ENCODE assay signal across 8 cellular contexts in the genomic region with DNA sequence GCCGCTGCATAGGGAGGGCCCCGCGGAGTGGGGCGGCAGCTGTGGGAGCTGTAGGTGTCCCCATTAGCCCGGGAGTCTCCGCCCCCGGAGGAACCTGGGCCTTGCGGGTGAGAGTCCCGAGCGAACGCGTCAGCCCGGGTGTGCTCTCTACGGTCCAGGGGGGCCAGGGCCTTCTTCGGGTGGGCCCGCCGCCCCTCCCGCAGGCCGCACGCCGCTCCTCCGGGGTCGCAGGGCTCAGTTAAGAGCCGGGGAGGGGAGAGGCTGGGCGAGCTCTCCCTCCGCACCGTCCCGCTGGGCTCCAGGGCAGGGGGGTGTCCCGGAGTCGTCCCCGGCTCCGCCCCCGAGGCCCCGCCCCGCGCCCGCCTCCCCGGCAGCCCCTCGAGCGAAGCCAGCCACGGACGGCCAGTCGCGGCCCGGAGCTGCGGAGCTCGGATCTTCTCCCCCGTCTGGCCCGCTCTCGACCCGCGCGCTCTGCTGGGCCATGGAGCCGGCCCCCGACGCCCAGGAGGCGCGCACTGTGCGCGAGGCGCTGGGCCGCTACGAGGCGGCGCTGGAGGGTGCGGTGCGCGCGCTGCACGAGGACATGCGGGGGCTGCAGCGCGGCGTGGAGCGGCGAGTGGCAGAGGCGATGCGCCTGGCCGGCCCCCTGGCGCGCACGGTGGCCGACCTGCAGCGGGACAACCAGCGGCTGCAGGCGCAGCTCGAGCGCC. TPM values are rescaled to one million over a fixed set of nuclear protein-coding genes. Genes with fewer than 3 reads are reported as not detected.
DNase-seq lines count a peak whose midpoint lies in the region; ATAC-seq lines count a peak whose summit lies in the region.

A gene (plus strand): TSS at position 405 of the 710 bp plus-strand sequence. CDS start 77 bp downstream, at position 482.

- H3K27me3 Mint-ChIP-seq in activated naive CD4-positive, alpha-beta T cell treated with anti-CD3 and anti-CD28 coated beads, Interleukin-2, amount 10 ng/mL, durations not matched to agents 7 days and 5 days: peaks cover 70% of the 10 kb centered on the region
- peaks cover 83% of the 10 kb centered on the region for H3K27me3 Mint-ChIP-seq in stimulated activated naive CD8-positive, alpha-beta T cell treated with anti-CD3 and anti-CD28 coated beads, Interleukin-15, amount 100 ng/mL, for 72 hours
- peaks cover 55% of the 10 kb centered on the region for H3K27me3 Mint-ChIP-seq in activated T-helper 1 cell treated with anti-CD3 and anti-CD28 coated beads, Interleukin-12 subunit alpha, Interleukin-12 subunit beta, Interleukin-2, Interleukin-4 antibody, amounts not matched to agents 30 ng/mL and 10 ng/mL and 1 ng/mL, durations not matched to agents 14 hours and 24 hours and 36 hours (ENCODE audit: insufficient read depth)

- H3K27ac Mint-ChIP-seq in activated naive CD4-positive, alpha-beta T cell treated with anti-CD3 and anti-CD28 coated beads, Interleukin-2, amount 10 ng/mL, durations not matched to agents 7 days and 5 days: no peak within 1 kb of the TSS
- H3K27ac Mint-ChIP-seq in stimulated activated naive CD8-positive, alpha-beta T cell treated with anti-CD3 and anti-CD28 coated beads, Interleukin-15, amount 100 ng/mL, for 72 hours: peak within 1 kb of the TSS in 1 of 2 donors; percentile 30
- no peak within 1 kb of the TSS for H3K27ac Mint-ChIP-seq in activated T-helper 1 cell treated with anti-CD3 and anti-CD28 coated beads, Interleukin-12 subunit alpha, Interleukin-12 subunit beta, Interleukin-2, Interleukin-4 antibody, amounts not matched to agents 30 ng/mL and 10 ng/mL and 1 ng/mL, durations not matched to agents 14 hours and 24 hours and 36 hours

- H3K4me3 Mint-ChIP-seq in activated naive CD4-positive, alpha-beta T cell treated with anti-CD3 and anti-CD28 coated beads, Interleukin-2, amount 10 ng/mL, durations not matched to agents 7 days and 5 days: peak within 1 kb of the TSS; percentile 55
- H3K4me3 Mint-ChIP-seq in stimulated activated naive CD8-positive, alpha-beta T cell treated with anti-CD3 and anti-CD28 coated beads, Interleukin-15, amount 100 ng/mL, for 72 hours: peak within 1 kb of the TSS; percentile 75 to 78
- H3K4me3 Mint-ChIP-seq in activated T-helper 1 cell treated with anti-CD3 and anti-CD28 coated beads, Interleukin-12 subunit alpha, Interleukin-12 subunit beta, Interleukin-2, Interleukin-4 antibody, amounts not matched to agents 30 ng/mL and 10 ng/mL and 1 ng/mL, durations not matched to agents 14 hours and 24 hours and 36 hours: no peak within 1 kb of the TSS

- peak; percentile 56 for DNase-seq in NCI-H1694 (lab: John Stamatoyannopoulos, UW)
- no peak for DNase-seq in NCI-H1694 treated with DMSO at 0.1 percent for 48 hours (lab: John Stamatoyannopoulos, UW)
- DNase-seq in activated naive CD4-positive, alpha-beta T cell treated with anti-CD3 and anti-CD28 coated beads, Interleukin-2, amount 10 ng/mL, durations not matched to agents 7 days and 5 days: peak; percentile 37
- DNase-seq in kidney tubule cell (ENCODE audit: low spot score): peak; percentile 13
- DNase-seq in stimulated activated naive CD8-positive, alpha-beta T cell treated with anti-CD3 and anti-CD28 coated beads, Interleukin-15, amount 100 ng/mL, for 72 hours: no peak
- DNase-seq in superior temporal gyrus (ENCODE audit: extremely low spot score): no peak
- DNase-seq in activated T-helper 1 cell treated with anti-CD3 and anti-CD28 coated beads, Interleukin-12 subunit alpha, Interleukin-12 subunit beta, Interleukin-2, Interleukin-4 antibody, amounts not matched to agents 30 ng/mL and 10 ng/mL and 1 ng/mL, durations not matched to agents 14 hours and 24 hours and 36 hours (ENCODE audit: low spot score): no peak

- H3K4me1 Mint-ChIP-seq in activated naive CD4-positive, alpha-beta T cell treated with anti-CD3 and anti-CD28 coated beads, Interleukin-2, amount 10 ng/mL, durations not matched to agents 7 days and 5 days: peaks cover 7% of the 10 kb centered on the region
- peaks cover 11% of the 10 kb centered on the region for H3K4me1 Mint-ChIP-seq in stimulated activated naive CD8-positive, alpha-beta T cell treated with anti-CD3 and anti-CD28 coated beads, Interleukin-15, amount 100 ng/mL, for 72 hours
- H3K4me1 Mint-ChIP-seq in activated T-helper 1 cell treated with anti-CD3 and anti-CD28 coated beads, Interleukin-12 subunit alpha, Interleukin-12 subunit beta, Interleukin-2, Interleukin-4 antibody, amounts not matched to agents 30 ng/mL and 10 ng/mL and 1 ng/mL, durations not matched to agents 14 hours and 24 hours and 36 hours (ENCODE audit: low read depth): no peaks in the 10 kb centered on the region

- H3K36me3 Mint-ChIP-seq in activated naive CD4-positive, alpha-beta T cell treated with anti-CD3 and anti-CD28 coated beads, Interleukin-2, amount 10 ng/mL, durations not matched to agents 7 days and 5 days: no peaks in the 10 kb centered on the region
- H3K36me3 Mint-ChIP-seq in activated T-helper 1 cell treated with anti-CD3 and anti-CD28 coated beads, Interleukin-12 subunit alpha, Interleukin-12 subunit beta, Interleukin-2, Interleukin-4 antibody, amounts not matched to agents 30 ng/mL and 10 ng/mL and 1 ng/mL, durations not matched to agents 14 hours and 24 hours and 36 hours (ENCODE audit: low read depth): no peaks in the 10 kb centered on the region

- no peaks in the 10 kb centered on the region for H3K9me3 Mint-ChIP-seq in activated naive CD4-positive, alpha-beta T cell treated with anti-CD3 and anti-CD28 coated beads, Interleukin-2, amount 10 ng/mL, durations not matched to agents 7 days and 5 days
- H3K9me3 Mint-ChIP-seq in stimulated activated naive CD8-positive, alpha-beta T cell treated with anti-CD3 and anti-CD28 coated beads, Interleukin-15, amount 100 ng/mL, for 72 hours: no peaks in the 10 kb centered on the region
- no peaks in the 10 kb centered on the region for H3K9me3 Mint-ChIP-seq in activated T-helper 1 cell treated with anti-CD3 and anti-CD28 coated beads, Interleukin-12 subunit alpha, Interleukin-12 subunit beta, Interleukin-2, Interleukin-4 antibody, amounts not matched to agents 30 ng/mL and 10 ng/mL and 1 ng/mL, durations not matched to agents 14 hours and 24 hours and 36 hours

- intact Hi-C loops in activated T-helper 1 cell treated with anti-CD3 and anti-CD28 coated beads, Interleukin-12 subunit alpha, Interleukin-12 subunit beta, Interleukin-2, Interleukin-4 antibody, amounts not matched to agents 30 ng/mL and 10 ng/mL and 1 ng/mL, durations not matched to agents 14 hours and 24 hours and 36 hours (cut with micrococcal nuclease): no loop called here

- ATAC-seq in stimulated activated naive CD8-positive, alpha-beta T cell treated with anti-CD3 and anti-CD28 coated beads, Interleukin-15, amount 100 ng/mL, for 72 hours: peak; percentile 64
- ATAC-seq in HG02840 (IDR thresholded peaks at IDR 0.05; ENCODE audit: low FRiP score, unreplicated experiment): no peak

- CTCF ChIA-PET in activated naive CD4-positive, alpha-beta T cell treated with anti-CD3 and anti-CD28 coated beads, Interleukin-2, amount 10 ng/mL, durations not matched to agents 7 days and 5 days (lab: Charles Lee): no interaction called here

RNA-seq across cellular contexts. Expression of the gene that starts here (rescaled TPM):
- not detected in 2 replicates for total RNA-seq in activated T-helper 1 cell treated with anti-CD3 and anti-CD28 coated beads, Interleukin-12 subunit alpha, Interleukin-12 subunit beta, Interleukin-2, Interleukin-4 antibody, amounts not matched to agents 30 ng/mL and 10 ng/mL and 1 ng/mL, durations not matched to agents 14 hours and 24 hours and 36 hours

Comparison
In these comparisons a context has a peak if more than half of its experiments do, and no peak if none do; other contexts are left out.
1. DNase-seq: peak in NCI-H1694 (single experiment), activated naive CD4-positive, alpha-beta T cell treated with anti-CD3 and anti-CD28 coated beads, Interleukin-2, amount 10 ng/mL, durations not matched to agents 7 days and 5 days (single experiment) and kidney tubule cell (single experiment); none in NCI-H1694 treated with DMSO at 0.1 percent for 48 hours (single experiment), stimulated activated naive CD8-positive, alpha-beta T cell treated with anti-CD3 and anti-CD28 coated beads, Interleukin-15, amount 100 ng/mL, for 72 hours (0 of 2), superior temporal gyrus (single experiment) and activated T-helper 1 cell treated with anti-CD3 and anti-CD28 coated beads, Interleukin-12 subunit alpha, Interleukin-12 subunit beta, Interleukin-2, Interleukin-4 antibody, amounts not matched to agents 30 ng/mL and 10 ng/mL and 1 ng/mL, durations not matched to agents 14 hours and 24 hours and 36 hours (single experiment).